In genomic region chr15:82810061-82810862, GRCh38 we compare ENCODE assay signal across 8 cellular contexts. TPM values are rescaled to one million over a fixed set of nuclear protein-coding genes. Genes with fewer than 3 reads are reported as not detected.
DNase-seq lines count a peak whose midpoint lies in the region; ATAC-seq and TF ChIP-seq lines count a peak whose summit lies in the region.

No MANE protein-coding gene starts in this region.

- in situ Hi-C loops in T47D (cut with HindIII; ENCODE audit: low pct_unique_long_range_greater_than_20kb, low sequenced_read_pairs): no loop called here

- POLR2A ChIA-PET in BJ (lab: Charles Lee): no interaction called here

- DNase-seq in BJ (ENCODE audit: low read depth): no peak
- peak; percentile 64 for DNase-seq in SKM-1 treated with dmso at 0.1 percent for 144 hours (lab: John Stamatoyannopoulos, UW; ENCODE audit: unreplicated experiment)
- DNase-seq in T47D (ENCODE audit: low read depth in 1 of 2, low spot score in 1 of 2): peak; percentile 7 to 68
- peak; percentile 81 for DNase-seq in iris pigment epithelial cell (ENCODE audit: low read depth)
- DNase-seq in stimulated activated CD4-positive, alpha-beta T cell treated with anti-CD3 and anti-CD28 coated beads, Interleukin-4, amount 100 ng/mL, for 24 hours: peak; percentile 19

- no peaks in the 10 kb centered on the region for H3K27me3 ChIP-seq in BJ (ENCODE audit: control insufficient read depth, insufficient read depth, low read length)

- H3K36me3 ChIP-seq in BJ (ENCODE audit: control insufficient read depth, insufficient read depth, low read length): no peaks in the 10 kb centered on the region

- no peak for TF ChIP-seq CTCF in BJ (IDR thresholded peaks at IDR 0.05; ENCODE audit: insufficient read depth, low read depth, low read length)

- CTCF ChIA-PET in BJ (lab: Yijun Ruan, JAX): interaction anchor here (0.6 to 2.1 kb wide), 4 partner anchors 115 to 280 kb away, joined by 3 to 6 read pairs (median 4); partner anchors contain the start of gene RPS17

- peak overlapping the region; percentile 89 for H3K4me3 ChIP-seq in BJ (ENCODE audit: low read depth, low read length)

- peak; percentile 32 for ATAC-seq in GM19324 (IDR thresholded peaks at IDR 0.05; ENCODE audit: low FRiP score, unreplicated experiment)
- peak; percentile 4 for ATAC-seq in HG03457 (IDR thresholded peaks at IDR 0.05; ENCODE audit: unreplicated experiment)
- no peak for ATAC-seq in GM18870 (IDR thresholded peaks at IDR 0.05; ENCODE audit: unreplicated experiment)

RNA-seq across cellular contexts. Expression of gene WHAMM, which starts 0.8 kb away (rescaled TPM):
- polyA plus RNA-seq in BJ (2011; rRNA removed): 2.8 and 3.2 TPM in 2 replicates
- polyA minus RNA-seq in BJ (2011; rRNA and poly(A)+ RNA removed): 1.3 and 1.8 TPM in 2 replicates

RNA-seq across cellular contexts. Expression of gene FSD2, which starts 4.4 kb away (rescaled TPM):
- polyA plus RNA-seq in BJ (2011; rRNA removed): not detected in 2 replicates
- polyA minus RNA-seq in BJ (2011; rRNA and poly(A)+ RNA removed): not detected in 2 replicates
